ENCODE assay signal across 8 cellular contexts in the genomic region with DNA sequence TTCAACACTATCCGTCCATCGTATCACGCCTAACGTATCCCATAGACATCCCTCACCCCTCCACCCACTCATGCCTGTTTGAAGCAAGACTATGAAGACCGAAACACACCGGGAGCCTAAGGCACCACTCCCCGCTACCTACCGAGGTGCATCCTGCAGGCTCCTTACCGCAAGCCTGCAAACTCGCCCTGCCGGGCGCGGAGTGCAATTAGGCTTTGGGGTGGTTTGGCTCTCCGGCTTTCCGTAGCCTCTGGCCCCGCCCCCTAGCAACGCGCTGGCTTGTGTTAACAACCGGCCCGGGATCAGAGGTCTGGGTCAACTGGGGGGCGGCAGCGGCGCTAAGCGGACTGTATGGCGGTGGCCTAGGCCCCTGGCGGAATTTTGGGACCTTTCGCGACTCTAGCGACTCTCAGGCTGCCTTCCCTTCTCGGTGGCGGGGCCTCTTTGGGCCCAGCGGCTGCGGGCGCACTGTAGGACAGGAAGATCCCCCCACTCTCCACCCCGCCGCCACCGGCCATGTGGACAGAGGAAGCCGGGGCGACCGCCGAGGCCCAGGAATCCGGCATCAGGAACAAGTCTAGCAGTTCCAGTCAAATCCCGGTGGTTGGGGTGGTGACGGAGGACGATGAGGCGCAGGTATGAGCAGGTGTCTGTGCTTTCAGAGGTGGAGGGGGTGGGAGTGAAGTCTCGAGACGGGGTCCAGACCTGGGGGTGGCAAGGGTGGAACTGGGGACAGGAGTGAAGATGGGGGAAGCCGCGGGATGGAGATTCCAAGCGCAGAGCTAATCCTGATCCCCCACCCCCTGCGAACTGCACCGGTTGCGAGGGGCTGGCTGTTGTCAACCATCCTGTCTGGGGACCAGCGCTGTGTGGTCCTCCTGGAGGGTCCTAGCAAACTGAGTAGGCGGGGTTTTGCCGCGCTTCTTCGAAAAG. TPM values are rescaled to one million over a fixed set of nuclear protein-coding genes. Genes with fewer than 3 reads are reported as not detected.
A peak's percentile ranks its signal among the peaks of the same experiment; 100 is the strongest.
DNase-seq lines count a peak whose midpoint lies in the region; ATAC-seq and TF ChIP-seq lines count a peak whose summit lies in the region.

A gene with protein sequence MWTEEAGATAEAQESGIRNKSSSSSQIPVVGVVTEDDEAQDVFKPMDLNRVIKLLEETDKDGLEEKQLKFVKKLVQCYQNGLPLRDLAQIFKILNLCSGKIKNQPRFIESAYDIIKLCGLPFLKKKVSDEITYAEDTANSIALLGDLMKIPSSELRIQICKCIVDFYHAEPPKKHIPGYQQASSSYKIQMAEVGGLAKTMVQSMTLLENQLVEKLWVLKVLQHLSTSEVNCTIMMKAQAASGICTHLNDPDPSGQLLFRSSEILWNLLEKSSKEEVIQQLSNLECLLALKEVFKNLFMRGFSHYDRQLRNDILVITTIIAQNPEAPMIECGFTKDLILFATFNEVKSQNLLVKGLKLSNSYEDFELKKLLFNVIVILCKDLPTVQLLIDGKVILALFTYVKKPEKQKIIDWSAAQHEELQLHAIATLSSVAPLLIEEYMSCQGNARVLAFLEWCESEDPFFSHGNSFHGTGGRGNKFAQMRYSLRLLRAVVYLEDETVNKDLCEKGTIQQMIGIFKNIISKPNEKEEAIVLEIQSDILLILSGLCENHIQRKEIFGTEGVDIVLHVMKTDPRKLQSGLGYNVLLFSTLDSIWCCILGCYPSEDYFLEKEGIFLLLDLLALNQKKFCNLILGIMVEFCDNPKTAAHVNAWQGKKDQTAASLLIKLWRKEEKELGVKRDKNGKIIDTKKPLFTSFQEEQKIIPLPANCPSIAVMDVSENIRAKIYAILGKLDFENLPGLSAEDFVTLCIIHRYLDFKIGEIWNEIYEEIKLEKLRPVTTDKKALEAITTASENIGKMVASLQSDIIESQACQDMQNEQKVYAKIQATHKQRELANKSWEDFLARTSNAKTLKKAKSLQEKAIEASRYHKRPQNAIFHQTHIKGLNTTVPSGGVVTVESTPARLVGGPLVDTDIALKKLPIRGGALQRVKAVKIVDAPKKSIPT (plus strand): TSS at position 266 of the 933 bp plus-strand sequence. CDS start 251 bp downstream, at position 517.

- no peaks in the 10 kb centered on the region for H3K9me3 ChIP-seq in HUES64 (ENCODE audit: insufficient read depth, low read depth, low read length)
- H3K9me3 ChIP-seq in PC-9 (ENCODE audit: insufficient read depth, low read depth): no peaks in the 10 kb centered on the region

- no peaks in the 10 kb centered on the region for H4K20me1 ChIP-seq in PC-9 (ENCODE audit: insufficient read depth)

- H3K27me3 ChIP-seq in HUES64 (ENCODE audit: insufficient read depth, low read length) (peaks cover 26% of the 10 kb centered on the region), PC-9 (ENCODE audit: insufficient read depth, low read depth) (no peaks in the 10 kb centered on the region)

- no peaks in the 10 kb centered on the region for H3K9me3 Mint-ChIP-seq in activated T-cell treated with anti-CD3 and anti-CD28 coated beads, Interleukin-2, amount 50 U/mL, for 72 hours
- H3K9me3 Mint-ChIP-seq in naive B cell: peaks cover 0 to 7% (median 0%) of the 10 kb centered on the region in 7 donors

- H3K4me3 ChIP-seq in HUES64 (ENCODE audit: low read length): peak within 1 kb of the TSS; percentile 74
- peak within 1 kb of the TSS; percentile 76 for H3K4me3 ChIP-seq in PC-9

- no TSS peak for BruUV-seq in PC-9 (replicated peaks; lab: Mats Ljungman, UMichigan)

- no peaks in the 10 kb centered on the region for H3K9me2 ChIP-seq in PC-9 (ENCODE audit: insufficient read depth)

- H3K4me1 ChIP-seq in HUES64 (ENCODE audit: insufficient read depth, low read length): 0 out of 2 replicates have a peak, but pooled peaks cover 8% of the 10 kb centered on the region
- peaks cover 22% of the 10 kb centered on the region for H3K4me1 ChIP-seq in PC-9 (replicated peaks; ENCODE audit: insufficient read depth)

- H3K4me2 ChIP-seq in PC-9: peak within 1 kb of the TSS; percentile 74

- peak within 1 kb of the TSS; percentile 59 for H3K9ac ChIP-seq in HUES64 (ENCODE audit: low read depth, low read length)

- no peaks in the 10 kb centered on the region for H3K36me3 ChIP-seq in HUES64 (ENCODE audit: insufficient read depth, low read length)
- H3K36me3 ChIP-seq in PC-9 (ENCODE audit: low read depth): no peaks in the 10 kb centered on the region

- peak within 1 kb of the TSS; percentile 93 for H2AFZ ChIP-seq in PC-9

- H3K27ac Mint-ChIP-seq in activated T-cell treated with anti-CD3 and anti-CD28 coated beads, Interleukin-2, amount 50 U/mL, for 72 hours: no peak within 1 kb of the TSS
- peak within 1 kb of the TSS in 5 of 6 donors; percentile 39 to 87 (median 83) for H3K27ac Mint-ChIP-seq in naive B cell

- 0 out of 2 replicates have a peak, but pooled peaks have one; percentile 18 for TF ChIP-seq CTCF in PC-9 (conservative IDR thresholded peaks at IDR 0.05)

- H3K79me2 ChIP-seq in PC-9 (ENCODE audit: low read depth): peaks cover 46% of the 10 kb centered on the region

- no peaks in the 10 kb centered on the region for H3K36me3 Mint-ChIP-seq in activated T-cell treated with anti-CD3 and anti-CD28 coated beads, Interleukin-2, amount 50 U/mL, for 72 hours (ENCODE audit: insufficient read depth in 2 of 2)
- H3K36me3 Mint-ChIP-seq in naive B cell: peaks cover 0 to 8% of the 10 kb centered on the region in 2 donors

- peak; percentile 79 for ATAC-seq in GM21526 (IDR thresholded peaks at IDR 0.05; ENCODE audit: low FRiP score, unreplicated experiment)
- ATAC-seq in activated T-cell treated with anti-CD3 and anti-CD28 coated beads, Interleukin-2, amount 50 U/mL, for 72 hours (replicated peaks in 1 of 2): peak; percentile 97
- ATAC-seq in naive B cell (ENCODE audit: low read depth in 2 of 2): peak; percentile 86 to 87

- intact Hi-C loops in PC-9 (cut with micrococcal nuclease; ENCODE audit: unreplicated experiment): loop anchor here (1.0 to 2.0 kb wide), 3 partner anchors 34 to 91 kb away; a partner anchor contains a TSS

- peaks cover under 1% of the 10 kb centered on the region; the same call in 1 of the 2 replicates for H3F3A ChIP-seq in PC-9 (ENCODE audit: insufficient read depth, low read depth)

- peak within 1 kb of the TSS; percentile 75 to 92 for H3K4me3 Mint-ChIP-seq in activated T-cell treated with anti-CD3 and anti-CD28 coated beads, Interleukin-2, amount 50 U/mL, for 72 hours
- peak within 1 kb of the TSS; percentile 76 to 96 (median 92) for H3K4me3 Mint-ChIP-seq in naive B cell

- DNase-seq in DMS153 treated with DMSO at 0.1 percent for 48 hours (lab: John Stamatoyannopoulos, UW; ENCODE audit: unreplicated experiment) (peak; percentile 61), PC-9 (peak; percentile 76 to 95), fibroblast of gingiva (ENCODE audit: low read depth) (peak; percentile 87), naive B cell (peak; percentile 83)
- peak; percentile 88 to 90 for DNase-seq in activated T-cell treated with anti-CD3 and anti-CD28 coated beads, Interleukin-2, amount 50 U/mL, for 72 hours
- peak; percentile 60 to 72 for DNase-seq in stimulated activated CD8-positive, alpha-beta memory T cell treated with anti-CD3 and anti-CD28 coated beads, Interleukin-7, amount 100 ng/mL, for 4 hours (ENCODE audit: low read depth in 2 of 2)

- peaks cover 17% of the 10 kb centered on the region for H3K4me1 Mint-ChIP-seq in activated T-cell treated with anti-CD3 and anti-CD28 coated beads, Interleukin-2, amount 50 U/mL, for 72 hours (ENCODE audit: low read depth)
- H3K4me1 Mint-ChIP-seq in naive B cell: peaks cover 17 to 26% (median 23%) of the 10 kb centered on the region in 3 donors

- H3K27me3 Mint-ChIP-seq in activated T-cell treated with anti-CD3 and anti-CD28 coated beads, Interleukin-2, amount 50 U/mL, for 72 hours (ENCODE audit: low read depth): peaks cover 36% of the 10 kb centered on the region
- H3K27me3 Mint-ChIP-seq in naive B cell: peaks cover 43 to 54% (median 44%) of the 10 kb centered on the region in 3 donors

- under 1% methylated on average over 59 of the region's 59 CpGs for WGBS in HUES64

- CTCF ChIA-PET in PC-9 (lab: Charles Lee): interaction anchor here (0.5 kb wide), 1 partner anchor 214 kb away, joined by 3 read pairs; no protein-coding TSS in a partner anchor

- POLR2A ChIA-PET in PC-9 (lab: Charles Lee; ENCODE audit: unreplicated experiment): interaction anchor here (0.6 kb wide), 1 partner anchor 121 kb away, joined by 4 read pairs; no protein-coding TSS in a partner anchor

- H3K27ac ChIP-seq in HUES64 (ENCODE audit: low read depth, low read length): no peak within 1 kb of the TSS
- no peak within 1 kb of the TSS for H3K27ac ChIP-seq in PC-9

RNA-seq across cellular contexts. Expression of the gene that starts here (rescaled TPM):
- 2.4 TPM for polyA plus RNA-seq in HUES64 (2013, experiment 1 of 2)
- 1.3 TPM for polyA plus RNA-seq in HUES64 (2013, experiment 2 of 2)
- total RNA-seq in PC-9 (2021): 15.0 and 18.5 TPM in 2 replicates
- 1 to 10 TPM in 1 of 2 donors, under 1 TPM in 1; 0.79 to 1.1 TPM for total RNA-seq in activated T-cell treated with anti-CD3 and anti-CD28 coated beads, Interleukin-2, amount 50 U/mL, for 72 hours
- not detected for polyA plus RNA-seq in naive B cell (ENCODE audit: low read depth in 6 of 6)

Comparison
In these comparisons a context has a peak if more than half of its experiments do, and no peak if none do; other contexts are left out.
1. Peak in DNase-seq and ATAC-seq in naive B cell; RNA of the gene not detected or under 1 TPM.